Comparison of ENCODE assay signal across 22 cellular contexts in genomic region chr5:151026088-151026487, GRCh38. TPM values are rescaled to one million over a fixed set of nuclear protein-coding genes. Genes with fewer than 3 reads are reported as not detected.
DNase-seq lines count a peak whose midpoint lies in the region; ATAC-seq and TF ChIP-seq lines count a peak whose summit lies in the region.
"Had no signal": no experiment of that assay in that cellular context is flagged by ENCODE, and none has a peak within 500 bp of the region (broad histone marks: within the 10 kb centered on the region; RNA-seq: fewer than 3 reads in every experiment).

No MANE protein-coding gene starts in this region.

- no peak overlapping the region for H3K4me3 Mint-ChIP-seq in activated T-cell treated with anti-CD3 and anti-CD28 coated beads, Interleukin-2, amount 50 U/mL, for 24 hours
- H3K4me3 Mint-ChIP-seq in memory B cell, result no peak overlapping the region
- H3K4me3 Mint-ChIP-seq: activated CD8-positive, alpha-beta T cell treated with anti-CD3 and anti-CD28 coated beads, Interleukin-2, amount 10 ng/mL, durations not matched to agents 7 days and 5 days; activated T-helper 1 cell treated with anti-CD3 and anti-CD28 coated beads, Interleukin-12 subunit alpha, Interleukin-12 subunit beta, Interleukin-2, Interleukin-4 antibody, amounts not matched to agents 30 ng/mL and 10 ng/mL and 1 ng/mL, durations not matched to agents 14 hours and 24 hours and 36 hours; central memory CD8-positive, alpha-beta T cell had no signal

- peaks cover 37 to 57% of the 10 kb centered on the region in 2 donors for H3K4me1 ChIP-seq in thoracic aorta (ENCODE audit: control insufficient read depth in 1 of 2, low read depth in 2 of 2)
- H3K4me1 ChIP-seq: BE2C, Caco-2 had no signal

- peaks cover 67% of the 10 kb centered on the region for H3K36me3 Mint-ChIP-seq in activated T-cell treated with anti-CD3 and anti-CD28 coated beads, Interleukin-2, amount 50 U/mL, for 24 hours (ENCODE audit: low read depth)
- peaks cover 30% of the 10 kb centered on the region for H3K36me3 Mint-ChIP-seq in memory B cell

- peaks cover 5% of the 10 kb centered on the region for H3K27me3 Mint-ChIP-seq in activated T-cell treated with anti-CD3 and anti-CD28 coated beads, Interleukin-2, amount 50 U/mL, for 24 hours
- no peaks in the 10 kb centered on the region for H3K27me3 Mint-ChIP-seq in memory B cell
- H3K27me3 Mint-ChIP-seq: central memory CD8-positive, alpha-beta T cell had no signal

- peaks cover 7% of the 10 kb centered on the region for H3K4me1 Mint-ChIP-seq in activated T-cell treated with anti-CD3 and anti-CD28 coated beads, Interleukin-2, amount 50 U/mL, for 24 hours (ENCODE audit: low read depth)
- peaks cover 7% of the 10 kb centered on the region for H3K4me1 Mint-ChIP-seq in memory B cell

- no peak for TF ChIP-seq CTCF in coronary artery (IDR thresholded peaks at IDR 0.05)
- no peak for TF ChIP-seq CTCF in thoracic aorta (IDR thresholded peaks at IDR 0.05)

- H3K9me3 Mint-ChIP-seq in activated T-cell treated with anti-CD3 and anti-CD28 coated beads, Interleukin-2, amount 50 U/mL, for 24 hours, result no peaks in the 10 kb centered on the region
- no peaks in the 10 kb centered on the region for H3K9me3 Mint-ChIP-seq in memory B cell
- H3K9me3 Mint-ChIP-seq: activated T-helper 1 cell treated with anti-CD3 and anti-CD28 coated beads, Interleukin-12 subunit alpha, Interleukin-12 subunit beta, Interleukin-2, Interleukin-4 antibody, amounts not matched to agents 30 ng/mL and 10 ng/mL and 1 ng/mL, durations not matched to agents 14 hours and 24 hours and 36 hours; central memory CD8-positive, alpha-beta T cell had no signal

- H3K9me3 ChIP-seq in thoracic aorta, result no peaks in the 10 kb centered on the region
- H3K9me3 ChIP-seq: BE2C, Caco-2, mucosa of descending colon had no signal

- H3K27me3 ChIP-seq in thoracic aorta (replicated peaks; ENCODE audit: insufficient read depth), result no peaks in the 10 kb centered on the region
- H3K27me3 ChIP-seq: BE2C had no signal

- ATAC-seq in memory B cell (ENCODE audit: low read depth) (no peak), thoracic aorta (ENCODE audit: insufficient number of reproducible peaks, low FRiP score, low read depth) (no peak)
- ATAC-seq: activated CD8-positive, alpha-beta T cell treated with anti-CD3 and anti-CD28 coated beads, Interleukin-2, amount 10 ng/mL, durations not matched to agents 7 days and 5 days; mucosa of descending colon; sciatic nerve had no signal

- H3K36me3 ChIP-seq in thoracic aorta, result peaks cover 46% of the 10 kb centered on the region

- no peak for DNase-seq in activated T-cell treated with anti-CD3 and anti-CD28 coated beads, Interleukin-2, amount 50 U/mL, for 24 hours
- DNase-seq in activated T-cell treated with anti-CD3 and anti-CD28 coated beads for 4 hours (no peak), coronary artery (ENCODE audit: low spot score) (no peak), memory B cell (ENCODE audit: low spot score in 2 of 2) (no peak), thoracic aorta (ENCODE audit: low spot score) (no peak), NCI-H2196 (lab: John Stamatoyannopoulos, UW; ENCODE audit: unreplicated experiment) (no peak), GOT3 (lab: John Stamatoyannopoulos, UW) (no peak)
- DNase-seq in activated CD4-positive, alpha-beta T cell treated with anti-CD3 and anti-CD28 coated beads for 48 hours, result no peak
- DNase-seq: activated CD8-positive, alpha-beta T cell treated with anti-CD3 and anti-CD28 coated beads, Interleukin-2, amount 10 ng/mL, durations not matched to agents 7 days and 5 days; BE2C; Caco-2; EL; MM.1S; mucosa of descending colon; NCI-H1930; NCI-H510A treated with DMSO at 0.1 percent for 48 hours; stimulated activated CD4-positive, alpha-beta T cell treated with anti-CD3 and anti-CD28 coated beads, Interleukin-1b, Interleukin-23, amount 100 ng/mL, for 48 hours had no signal

- peak overlapping the region; percentile 46 to 97 for H3K27ac ChIP-seq in coronary artery
- H3K27ac ChIP-seq in thoracic aorta, result peak overlapping the region; percentile 19 to 98
- H3K27ac ChIP-seq: VCaP had no signal

- H3K4me3 ChIP-seq in coronary artery (peak overlapping the region; percentile 85), thoracic aorta (no peak overlapping the region)
- H3K4me3 ChIP-seq: mucosa of descending colon had no signal

- peak overlapping the region; percentile 18 for H3K27ac Mint-ChIP-seq in activated T-cell treated with anti-CD3 and anti-CD28 coated beads, Interleukin-2, amount 50 U/mL, for 24 hours
- peak overlapping the region; percentile 38 for H3K27ac Mint-ChIP-seq in memory B cell
- H3K27ac Mint-ChIP-seq: activated CD8-positive, alpha-beta T cell treated with anti-CD3 and anti-CD28 coated beads, Interleukin-2, amount 10 ng/mL, durations not matched to agents 7 days and 5 days; activated T-helper 1 cell treated with anti-CD3 and anti-CD28 coated beads, Interleukin-12 subunit alpha, Interleukin-12 subunit beta, Interleukin-2, Interleukin-4 antibody, amounts not matched to agents 30 ng/mL and 10 ng/mL and 1 ng/mL, durations not matched to agents 14 hours and 24 hours and 36 hours had no signal

RNA-seq across cellular contexts. Expression of gene GPX3, which starts 5.7 kb away (rescaled TPM):
- 1,000 to 10,000 TPM; 1,240 to 1,874 TPM for total RNA-seq in thoracic aorta
- total RNA-seq: A172; activated CD8-positive, alpha-beta T cell treated with anti-CD3 and anti-CD28 coated beads, Interleukin-2, amount 10 ng/mL, durations not matched to agents 7 days and 5 days; activated T-helper 1 cell treated with anti-CD3 and anti-CD28 coated beads, Interleukin-12 subunit alpha, Interleukin-12 subunit beta, Interleukin-2, Interleukin-4 antibody, amounts not matched to agents 30 ng/mL and 10 ng/mL and 1 ng/mL, durations not matched to agents 14 hours and 24 hours and 36 hours had no signal

RNA-seq across cellular contexts. Expression of gene TNIP1, which starts 54.7 kb away (rescaled TPM):
- 100 to 1,000 TPM in 1 of 2 donors, 10 to 100 TPM in 1; 77.4 to 103 TPM for total RNA-seq in thoracic aorta
